Comparison of ENCODE assay signal across 1 cellular context in genomic region chr16:66481081-66481942, GRCh38.
TF ChIP-seq lines count a peak whose summit lies in the region.

No MANE protein-coding gene starts in this region.

TF ChIP-seq in HepG2, 621 proteins besides CTCF, POLR2A, EP300 and RAD21 (continued from another document):
- TF ChIP-seq ZBTB33 (CRISPR knock-in tag; IDR thresholded peaks at IDR 0.05) (no peak), MXD4 (CRISPR knock-in tag; IDR thresholded peaks at IDR 0.05) (no peak), ZNF619 (CRISPR knock-in tag; IDR thresholded peaks at IDR 0.05) (no peak), NFYC (CRISPR knock-in tag; IDR thresholded peaks at IDR 0.05) (no peak), ZNF646 (CRISPR knock-in tag; IDR thresholded peaks at IDR 0.05) (peak; percentile 65; the same call in 1 of the 2 replicates)
